Comparison of ENCODE assay signal across 29 cellular contexts in genomic region chr2:84085562-84085961, GRCh38.
"Had no signal": no experiment of that assay in that cellular context is flagged by ENCODE, and none has a peak within 500 bp of the region (broad histone marks: within the 10 kb centered on the region; RNA-seq: fewer than 3 reads in every experiment).

No MANE protein-coding gene starts in this region.

- H3K4me1 ChIP-seq: Peyer's patch had no signal

- DNase-seq: activated CD4-positive, alpha-beta memory T cell treated with anti-CD3 and anti-CD28 coated beads, Interleukin-2, amount 10 ng/mL, durations not matched to agents 7 days and 5 days; activated CD4-positive, alpha-beta T cell treated with anti-CD3 and anti-CD28 coated beads for 1 hour; activated CD4-positive, alpha-beta T cell treated with anti-CD3 and anti-CD28 coated beads for 48 hours; activated CD4-positive, CD25-positive, alpha-beta regulatory T cell; activated CD8-positive, alpha-beta memory T cell treated with anti-CD3 and anti-CD28 coated beads for 24 hours; activated CD8-positive, alpha-beta memory T cell treated with anti-CD3 and anti-CD28 coated beads, Interleukin-2, amount 10 ng/mL, durations not matched to agents 7 days and 5 days; activated CD8-positive, alpha-beta memory T cell treated with anti-CD3 and anti-CD28 coated beads, Interleukin-2, amount 50 U/mL, for 48 hours; activated effector memory CD4-positive, alpha-beta T cell treated with Interleukin-2 at 50 U/mL for 16 hours; activated naive CD4-positive, alpha-beta T cell treated with anti-CD3 and anti-CD28 coated beads, Interleukin-2, amount 10 ng/mL, durations not matched to agents 7 days and 5 days; activated naive CD8-positive, alpha-beta T cell treated with anti-CD3 and anti-CD28 coated beads, Interleukin-2, amount 50 U/mL, for 24 hours; activated T-cell treated with anti-CD3 and anti-CD28 coated beads, Interleukin-2, amount 50 U/mL, for 48 hours; anterior cingulate cortex; caudate nucleus; cerebellar nuclear complex; Karpas-422; KBM-7; NCI-H1436 treated with DMSO at 0.1 percent for 48 hours; NCI-H1694 treated with DMSO at 0.1 percent for 48 hours; NCI-H2081; NCI-H510A; NCI-H526; NCI-H82; NK-92 treated with Interleukin-12 subunit alpha and Interleukin-12 subunit beta, amount 100 ng/mL, for 24 hours; PC-3; Peyer's patch; RPMI8226; T1000; WERI-Rb-1 had no signal

- H3K27me3 ChIP-seq: Peyer's patch had no signal

- H3K4me3 ChIP-seq: Peyer's patch, SK-N-MC had no signal

- H3K9me3 ChIP-seq: Peyer's patch had no signal

- H3K36me3 ChIP-seq: Peyer's patch, WERI-Rb-1 had no signal

- H3K27ac ChIP-seq: Peyer's patch, SK-N-MC, WERI-Rb-1 had no signal
